ENCODE assay signal across 10 cellular contexts in genomic region chr12:92134638-92135274, GRCh38. TPM values are rescaled to one million over a fixed set of nuclear protein-coding genes. Genes with fewer than 3 reads are reported as not detected.
DNase-seq lines count a peak whose midpoint lies in the region; ATAC-seq and TF ChIP-seq lines count a peak whose summit lies in the region.
"Had no signal": no experiment of that assay in that cellular context is flagged by ENCODE, and none has a peak within 500 bp of the region (broad histone marks: within the 10 kb centered on the region; RNA-seq: fewer than 3 reads in every experiment).

No MANE protein-coding gene starts in this region.

- H3K27ac ChIP-seq in tibial nerve, result peak overlapping the region; percentile 8 to 100 (median 55)

- peaks cover 55% of the 10 kb centered on the region for H3K36me3 Mint-ChIP-seq in activated naive CD4-positive, alpha-beta T cell treated with anti-CD3 and anti-CD28 coated beads for 36 hours (ENCODE audit: low read depth)
- peaks cover 61% of the 10 kb centered on the region for H3K36me3 Mint-ChIP-seq in T-cell

- CTCF ChIA-PET in activated naive CD4-positive, alpha-beta T cell treated with anti-CD3 and anti-CD28 coated beads for 36 hours (lab: Charles Lee), result interaction anchor here (0.7 to 5.1 kb wide), 6 partner anchors 10 to 432 kb away, joined by 3 to 27 read pairs (median 3); partner anchors contain the start of gene BTG1
- CTCF ChIA-PET in T-cell (lab: Charles Lee), result interaction anchor here (0.6 to 3.7 kb wide), 9 partner anchors 11 to 752 kb away, joined by 3 to 13 read pairs (median 4); partner anchors contain the start of gene BTG1 (in 1 of the 2)

- no peaks in the 10 kb centered on the region for H3K9me3 ChIP-seq in tibial nerve

- 41 to 44% methylated on average over 5 of the region's 5 CpGs for WGBS in tibial nerve, 2 donors

- H3K27ac Mint-ChIP-seq in activated naive CD4-positive, alpha-beta T cell treated with anti-CD3 and anti-CD28 coated beads for 36 hours, result peak overlapping the region; percentile 99
- H3K27ac Mint-ChIP-seq in T-cell, result peak overlapping the region; percentile 88 to 99

- peak in 3 of 4 experiments; percentile 31 to 38 (median 31) for ATAC-seq in T-cell (replicated peaks in 1 of 4)
- no peak for ATAC-seq in HG03571 (IDR thresholded peaks at IDR 0.05; ENCODE audit: unreplicated experiment)
- ATAC-seq: left colon had no signal

- peaks cover 0 to 3% (median 0%) of the 10 kb centered on the region in 3 donors for H3K36me3 ChIP-seq in tibial nerve

- TF ChIP-seq EP300 in tibial nerve (IDR thresholded peaks at IDR 0.05), result no peak

- no peaks in the 10 kb centered on the region for H3K27me3 Mint-ChIP-seq in activated naive CD4-positive, alpha-beta T cell treated with anti-CD3 and anti-CD28 coated beads for 36 hours (ENCODE audit: low read depth)
- no peaks in the 10 kb centered on the region for H3K27me3 Mint-ChIP-seq in T-cell

- TF ChIP-seq CTCF in fibroblast of the aortic adventitia (IDR thresholded peaks at IDR 0.05; ENCODE audit: insufficient read depth, low read length), result no peak
- no peak for TF ChIP-seq CTCF in tibial nerve (IDR thresholded peaks at IDR 0.05)

- DNase-seq in activated naive CD4-positive, alpha-beta T cell treated with anti-CD3 and anti-CD28 coated beads for 36 hours, result no peak
- DNase-seq in activated naive CD4-positive, alpha-beta T cell treated with Interleukin-2 at 50 U/mL for 16 hours, result no peak
- DNase-seq in T-cell (no peak), fibroblast of the aortic adventitia (ENCODE audit: low read depth) (peak; percentile 72), tibial nerve (ENCODE audit: low spot score in 2 of 2) (no peak), NCI-H2196 treated with DMSO at 0.1 percent for 48 hours (lab: John Stamatoyannopoulos, UW; ENCODE audit: unreplicated experiment) (no peak), GDM1 (lab: John Stamatoyannopoulos, UW) (no peak)
- DNase-seq: DMS 273 treated with DMSO at 0.1 percent for 48 hours, left colon had no signal

- H3K4me3 ChIP-seq in fibroblast of the aortic adventitia (ENCODE audit: low read depth, low read length) (no peak overlapping the region), tibial nerve (peak overlapping the region in 2 of 4 donors; percentile 4 to 5)

- H3K4me3 Mint-ChIP-seq in activated naive CD4-positive, alpha-beta T cell treated with anti-CD3 and anti-CD28 coated beads for 36 hours, result peak overlapping the region; percentile 64
- peak overlapping the region; percentile 100 for H3K4me3 Mint-ChIP-seq in T-cell

- H3K4me1 ChIP-seq in tibial nerve, result peaks cover 0 to 93% (median 59%) of the 10 kb centered on the region in 4 donors

- no peaks in the 10 kb centered on the region for H3K9me3 Mint-ChIP-seq in activated naive CD4-positive, alpha-beta T cell treated with anti-CD3 and anti-CD28 coated beads for 36 hours
- no peaks in the 10 kb centered on the region for H3K9me3 Mint-ChIP-seq in T-cell

- POLR2A ChIA-PET in T-cell (lab: Charles Lee), result interaction anchor here (0.5 to 9.5 kb wide), 13 partner anchors 9 to 496 kb away, joined by 3 to 170 read pairs (median 3); partner anchors contain the start of gene BTG1 (in 1 of the 2)

- intact Hi-C loops in activated naive CD4-positive, alpha-beta T cell treated with anti-CD3 and anti-CD28 coated beads for 36 hours (cut with micrococcal nuclease), result loop anchor here (5.0 kb wide), 2 partner anchors 423 to 1438 kb away; partner anchors contain the start of gene SOCS2

- no peaks in the 10 kb centered on the region for H3K27me3 ChIP-seq in tibial nerve

- H3K4me1 Mint-ChIP-seq in activated naive CD4-positive, alpha-beta T cell treated with anti-CD3 and anti-CD28 coated beads for 36 hours (ENCODE audit: low read depth), result peaks cover 74% of the 10 kb centered on the region
- peaks cover 77 to 90% (median 84%) of the 10 kb centered on the region in 3 donors for H3K4me1 Mint-ChIP-seq in T-cell

- no peak for TF ChIP-seq POLR2A in tibial nerve (IDR thresholded peaks at IDR 0.05)

RNA-seq across cellular contexts. Expression of gene BTG1, which starts 10.9 kb away (rescaled TPM):
- total RNA-seq in activated naive CD4-positive, alpha-beta T cell treated with anti-CD3 and anti-CD28 coated beads for 36 hours, result 100 to 1,000 TPM; 218 to 223 TPM
- total RNA-seq in T-cell, result 1,000 to 10,000 TPM in 2 of 5 donors, 100 to 1,000 TPM in 3; 484 to 1,238 (median 551) TPM
- 10.5 and 16.8 TPM in 2 replicates for total RNA-seq in fibroblast of the aortic adventitia (ENCODE audit: low replicate concordance)
- total RNA-seq in tibial nerve, result 10 to 100 TPM; 40.0 to 54.0 (median 47.8) TPM
